In the genomic region with DNA sequence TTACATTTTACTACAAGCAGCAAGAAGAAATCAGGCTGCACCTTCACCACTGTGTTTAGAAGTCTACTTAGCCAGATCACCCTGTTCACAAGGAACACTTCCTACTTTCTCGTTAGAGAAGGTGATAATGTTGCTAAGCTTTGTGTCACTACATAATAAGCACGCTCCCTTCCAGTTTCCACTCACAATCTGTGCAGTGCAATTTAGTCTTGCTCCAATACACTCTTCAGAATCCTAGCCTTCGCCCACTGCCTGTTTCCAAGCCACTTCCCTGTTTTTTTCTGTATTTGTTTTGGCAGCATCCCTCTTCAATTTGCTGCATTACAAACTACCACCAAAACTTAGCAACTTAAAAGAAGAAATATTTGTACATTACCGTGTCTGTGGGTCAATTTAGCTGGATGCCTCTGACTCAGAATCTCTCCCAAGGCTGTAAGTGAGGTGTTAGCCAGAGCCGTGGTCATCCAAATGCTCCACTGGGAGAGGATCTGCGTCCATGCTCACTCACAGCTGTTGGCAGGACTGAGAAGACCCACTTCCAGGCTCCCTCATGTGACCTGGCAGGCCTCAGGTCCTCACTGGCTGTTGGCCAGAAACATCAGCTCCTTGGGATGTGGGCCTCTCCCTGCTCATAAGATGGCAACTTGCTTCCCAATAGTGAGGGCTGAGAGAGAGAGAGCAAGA, we compare ENCODE assay signal across 14 cellular contexts.
A peak's percentile ranks its signal among the peaks of the same experiment; 100 is the strongest.
DNase-seq lines count a peak whose midpoint lies in the region; ATAC-seq and TF ChIP-seq lines count a peak whose summit lies in the region.
"Had no signal": no experiment of that assay in that cellular context is flagged by ENCODE, and none has a peak within 500 bp of the region (broad histone marks: within the 10 kb centered on the region; RNA-seq: fewer than 3 reads in every experiment).

No MANE protein-coding gene starts in this region.

- 67 to 83% methylated on average over 6 of the region's 6 CpGs for WGBS in sigmoid colon, 2 donors

- H3K27me3 ChIP-seq in sigmoid colon, result no peaks in the 10 kb centered on the region

- peak; percentile 99 for ATAC-seq in left ventricle myocardium superior
- ATAC-seq: left lobe of liver had no signal

- no peak for TF ChIP-seq EP300 in sigmoid colon (IDR thresholded peaks at IDR 0.05)

- no peaks in the 10 kb centered on the region for H3K36me3 ChIP-seq in sigmoid colon

- in situ Hi-C loops in astrocyte of the cerebellum (cut with HindIII; ENCODE audit: low sequenced_read_pairs), result no loop called here

- DNase-seq in Daoy (ENCODE audit: low read depth), result peak; percentile 36
- peak; percentile 98 for DNase-seq in astrocyte of the cerebellum (ENCODE audit: low read depth)
- DNase-seq in left ventricle myocardium superior, result peak; percentile 83
- DNase-seq in sigmoid colon, result peak; percentile 75
- DNase-seq in erythroblast (lab: John Stamatoyannopoulos, UW), result no peak
- no peak for DNase-seq in NCI-H146 (lab: John Stamatoyannopoulos, UW)
- no peak for DNase-seq in activated CD4-positive, alpha-beta T cell treated with anti-CD3 and anti-CD28 coated beads, Interleukin-2, amount 50 U/mL, for 48 hours
- no peak for DNase-seq in activated naive CD4-positive, alpha-beta T cell (lab: John Stamatoyannopoulos, UW)
- DNase-seq: activated naive CD4-positive, alpha-beta T cell treated with anti-CD3 and anti-CD28 coated beads, Interleukin-2, amount 10 ng/mL, durations not matched to agents 7 days and 5 days; NCI-H2081 treated with DMSO at 0.1 percent for 48 hours; SHP77 treated with DMSO at 0.1 percent for 48 hours had no signal

- peaks cover 0 to 5% (median 0%) of the 10 kb centered on the region in 4 donors for H3K4me1 ChIP-seq in sigmoid colon

- no peaks in the 10 kb centered on the region for H3K9me3 ChIP-seq in sigmoid colon

- no peak overlapping the region for H3K27ac ChIP-seq in sigmoid colon
- H3K27ac ChIP-seq: C4-2B had no signal

- H3K4me3 ChIP-seq in astrocyte of the cerebellum (ENCODE audit: low read depth, low read length) (no peak overlapping the region), sigmoid colon (no peak overlapping the region)
- H3K4me3 ChIP-seq: skin epidermis had no signal

- TF ChIP-seq POLR2A in sigmoid colon (IDR thresholded peaks at IDR 0.05) (no peak), erythroblast (IDR thresholded peaks at IDR 0.05; ENCODE audit: low read length) (no peak)

- intact Hi-C loops in left ventricle myocardium superior (cut with micrococcal nuclease), result no loop called here
- intact Hi-C loops in sigmoid colon (cut with DNase I), result no loop called here

- TF ChIP-seq CTCF in astrocyte of the cerebellum (IDR thresholded peaks at IDR 0.05; ENCODE audit: low read depth, low read length, missing control alignments) (no peak), sigmoid colon (IDR thresholded peaks at IDR 0.05) (no peak)

Comparison
In these comparisons a context has a peak if more than half of its experiments do, and no peak if none do; other contexts are left out.
1. DNase-seq: peak in Daoy (single experiment), astrocyte of the cerebellum (single experiment), left ventricle myocardium superior (single experiment) and sigmoid colon (single experiment); none in erythroblast (0 of 2), NCI-H146 (single experiment), activated CD4-positive, alpha-beta T cell treated with anti-CD3 and anti-CD28 coated beads, Interleukin-2, amount 50 U/mL, for 48 hours (0 of 2) and activated naive CD4-positive, alpha-beta T cell (0 of 4).